In genomic region chr10:124866812-124867211, GRCh38 we compare ENCODE assay signal across 24 cellular contexts.
"Had no signal": no experiment of that assay in that cellular context is flagged by ENCODE, and none has a peak within 500 bp of the region (broad histone marks: within the 10 kb centered on the region; RNA-seq: fewer than 3 reads in every experiment).

No MANE protein-coding gene starts in this region.

- H3K27me3 ChIP-seq: esophagus muscularis mucosa, gastrocnemius medialis, heart left ventricle, hepatocyte had no signal

- H3K4me2 ChIP-seq: hepatocyte had no signal

- H2AFZ ChIP-seq: hepatocyte had no signal

- H3K36me3 ChIP-seq: esophagus muscularis mucosa, gastrocnemius medialis, heart left ventricle, left ventricle myocardium inferior, lower lobe of right lung had no signal

- DNase-seq: cerebellar nuclear complex; dermis blood vessel endothelial cell; dorsolateral prefrontal cortex; effector CD4-positive, alpha-beta T cell; effector memory CD4-positive, alpha-beta T cell; foreskin fibroblast; foreskin melanocyte; gastrocnemius medialis; heart left ventricle; hypothalamus; immature natural killer cell; islet precursor cell; kidney; kidney glomerular epithelial cell; left ventricle myocardium inferior; lower lobe of right lung; mesenchymal stem cell; mucosa of descending colon; naive B cell had no signal

- H3K4me3 ChIP-seq: coronary artery, dorsolateral prefrontal cortex, esophagus muscularis mucosa, gastrocnemius medialis, heart left ventricle, hepatocyte, left ventricle myocardium inferior, lower lobe of right lung, mucosa of descending colon had no signal

- H3K9me3 ChIP-seq: esophagus muscularis mucosa, gastrocnemius medialis, heart left ventricle, left ventricle myocardium inferior, lower lobe of right lung, mucosa of descending colon had no signal

- H3K27ac ChIP-seq: coronary artery, dorsolateral prefrontal cortex, esophagus muscularis mucosa, gastrocnemius medialis, heart left ventricle, hepatocyte, left ventricle myocardium inferior, lower lobe of right lung had no signal

- FAIRE-seq: colon, endothelial cell of umbilical vein, kidney had no signal

- ATAC-seq: gastrocnemius medialis, heart left ventricle, lower lobe of right lung, mucosa of descending colon had no signal

- H3K79me2 ChIP-seq: hepatocyte had no signal
